Comparison of ENCODE assay signal across 14 cellular contexts in the genomic region with DNA sequence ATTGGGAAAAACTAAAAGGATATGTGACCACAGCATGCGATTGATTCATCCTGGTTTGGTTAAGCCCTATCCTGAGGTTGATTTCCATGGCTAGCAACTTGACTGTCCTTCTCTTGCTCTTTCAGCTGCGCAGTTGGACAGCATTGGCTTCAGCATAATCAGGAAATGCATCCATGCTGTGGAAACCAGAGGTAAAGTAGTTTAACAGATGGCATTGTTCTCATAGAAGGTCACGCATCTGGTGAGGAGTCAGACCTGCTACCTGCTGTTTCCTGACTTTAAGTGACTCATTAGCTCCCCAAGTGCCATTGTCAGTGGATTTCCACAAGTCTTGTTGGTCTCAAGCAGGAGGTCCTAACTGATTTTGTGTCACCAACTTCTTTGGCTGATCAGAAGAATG.
A peak's percentile ranks its signal among the peaks of the same experiment; 100 is the strongest.
DNase-seq lines count a peak whose midpoint lies in the region; ATAC-seq and TF ChIP-seq lines count a peak whose summit lies in the region.
"Had no signal": no experiment of that assay in that cellular context is flagged by ENCODE, and none has a peak within 500 bp of the region (broad histone marks: within the 10 kb centered on the region; RNA-seq: fewer than 3 reads in every experiment).

No MANE protein-coding gene starts in this region.

- H3K27me3 Mint-ChIP-seq in glutamatergic neuron (ENCODE audit: unreplicated experiment): peaks cover 3% of the 10 kb centered on the region
- H3K27me3 Mint-ChIP-seq: IgD-negative memory B cell had no signal

- no peak overlapping the region for H3K4me3 Mint-ChIP-seq in glutamatergic neuron (ENCODE audit: unreplicated experiment)
- H3K4me3 Mint-ChIP-seq: IgD-negative memory B cell had no signal

- DNase-seq in Daoy (ENCODE audit: low read depth): peak; percentile 71
- peak; percentile 39 for DNase-seq in H7
- peak; percentile 78 for DNase-seq in NCI-H82 (lab: John Stamatoyannopoulos, UW)
- DNase-seq in glutamatergic neuron: no peak
- no peak for DNase-seq in NCI-H128 (lab: John Stamatoyannopoulos, UW; ENCODE audit: unreplicated experiment)
- DNase-seq: Caco-2; central memory CD4-positive, alpha-beta T cell; NK-92 treated with Interleukin-12 subunit alpha and Interleukin-12 subunit beta, amount 100 ng/mL, for 24 hours; T-helper 2 cell had no signal

- no peaks in the 10 kb centered on the region for H3K27me3 ChIP-seq in H7 (ENCODE audit: control insufficient read depth, insufficient read depth, low read length)

- H3K9me3 Mint-ChIP-seq in glutamatergic neuron (ENCODE audit: unreplicated experiment): peaks cover 14% of the 10 kb centered on the region
- H3K9me3 Mint-ChIP-seq: IgD-negative memory B cell had no signal

- H3K27ac Mint-ChIP-seq in glutamatergic neuron (ENCODE audit: unreplicated experiment): peak overlapping the region; percentile 90

- H3K4me3 ChIP-seq in H7 (ENCODE audit: insufficient read depth, low read depth, low read length): no peak overlapping the region
- H3K4me3 ChIP-seq: prostate gland, thoracic aorta had no signal

- no peak for TF ChIP-seq CTCF in glutamatergic neuron (IDR thresholded peaks at IDR 0.05; ENCODE audit: partially characterized antibody, unreplicated experiment)

- H3K36me3 Mint-ChIP-seq in glutamatergic neuron (ENCODE audit: unreplicated experiment): no peaks in the 10 kb centered on the region

- H3K36me3 ChIP-seq in H7 (replicated peaks; ENCODE audit: control insufficient read depth, insufficient read depth, low read length): no peaks in the 10 kb centered on the region
- H3K36me3 ChIP-seq: prostate gland, thoracic aorta had no signal

- H3K4me1 Mint-ChIP-seq in glutamatergic neuron (ENCODE audit: low read depth, unreplicated experiment): peaks cover 58% of the 10 kb centered on the region

- ATAC-seq in HG02884 (IDR thresholded peaks at IDR 0.05; ENCODE audit: unreplicated experiment) (no peak), GM18498 (IDR thresholded peaks at IDR 0.05; ENCODE audit: unreplicated experiment) (no peak)

Comparison
In these comparisons a context has a peak if more than half of its experiments do, and no peak if none do; other contexts are left out.
1. DNase-seq: peak in Daoy (single experiment), H7 (single experiment) and NCI-H82 (single experiment); none in glutamatergic neuron (single experiment) and NCI-H128 (single experiment).